23 cellular contexts compared by ENCODE assay signal in genomic region chr2:159101755-159102489, GRCh38.
A peak's percentile ranks its signal among the peaks of the same experiment; 100 is the strongest.
DNase-seq lines count a peak whose midpoint lies in the region; ATAC-seq, FAIRE-seq and TF ChIP-seq lines count a peak whose summit lies in the region.
"Had no signal": no experiment of that assay in that cellular context is flagged by ENCODE, and none has a peak within 500 bp of the region (broad histone marks: within the 10 kb centered on the region; RNA-seq: fewer than 3 reads in every experiment).

No MANE protein-coding gene starts in this region.

- H3K4me1 ChIP-seq in astrocyte (ENCODE audit: insufficient read depth, low read length) (peaks cover 16% of the 10 kb centered on the region), left lung (peaks cover 11 to 14% of the 10 kb centered on the region in 2 donors), OCI-LY7 (ENCODE audit: insufficient read depth, low read length, poor library complexity, severe bottlenecking) (no peaks in the 10 kb centered on the region)

- H3K4me1 Mint-ChIP-seq in astrocyte (ENCODE audit: low read depth, unreplicated experiment) = peaks cover 40% of the 10 kb centered on the region

- DNase-seq in NCI-H2171 treated with DMSO at 0.1 percent for 48 hours (lab: John Stamatoyannopoulos, UW) = peak; percentile 31
- DNase-seq in NCI-H2171 (lab: John Stamatoyannopoulos, UW) = no peak
- no peak for DNase-seq in astrocyte (ENCODE audit: low read depth)
- no peak for DNase-seq in left lung
- no peak for DNase-seq in sciatic nerve (ENCODE audit: low spot score)
- no peak for DNase-seq in GM10248 (ENCODE audit: extremely low spot score)
- no peak for DNase-seq in OCI-LY7 (ENCODE audit: low spot score)
- DNase-seq: 8988T; activated CD4-positive, alpha-beta T cell treated with anti-CD3 and anti-CD28 coated beads for 4 hours; activated naive CD4-positive, alpha-beta T cell treated with anti-CD3 and anti-CD28 coated beads, Interleukin-2, amount 50 U/mL, for 16 hours; AML-193; DMS79; GOT3; mammary epithelial cell; NCI-H69; occipital lobe; OCI-M1; retina; stimulated activated CD4-positive, alpha-beta T cell treated with anti-CD3 and anti-CD28 coated beads, Interleukin-12 subunit alpha, Interleukin-12 subunit beta, amount 100 ng/mL, for 4 hours; T-helper 1 cell; trophoblast cell had no signal

- TF ChIP-seq CTCF in astrocyte (IDR thresholded peaks at IDR 0.05; ENCODE audit: insufficient read depth, low read depth, low read length) = no peak
- TF ChIP-seq CTCF in left lung (IDR thresholded peaks at IDR 0.05) = no peak
- no peak for TF ChIP-seq CTCF in GM10248 (IDR thresholded peaks at IDR 0.05; ENCODE audit: control extremely low read depth, extremely low read depth, low read depth, missing control alignments)
- TF ChIP-seq CTCF in OCI-LY7 (conservative IDR thresholded peaks at IDR 0.05; ENCODE audit: low read length) = no peak

- H3K4me3 Mint-ChIP-seq in astrocyte (ENCODE audit: unreplicated experiment) = no peak overlapping the region

- POLR2A ChIA-PET in GM10248 (lab: Yijun Ruan, JAX) (no interaction called here), OCI-LY7 (lab: Charles Lee) (no interaction called here)

- H3K4me3 ChIP-seq in astrocyte (ENCODE audit: insufficient read depth, low read depth, low read length) (no peak overlapping the region), left lung (no peak overlapping the region), OCI-LY7 (ENCODE audit: low read depth, low read length, poor library complexity, severe bottlenecking) (no peak overlapping the region)

- H2AFZ ChIP-seq in astrocyte (ENCODE audit: low read depth, low read length) (no peak overlapping the region), OCI-LY7 (ENCODE audit: low read length) (no peak overlapping the region)

- H3K27ac ChIP-seq in astrocyte (ENCODE audit: low read depth, low read length) = no peak overlapping the region
- no peak overlapping the region for H3K27ac ChIP-seq in left lung
- no peak overlapping the region for H3K27ac ChIP-seq in OCI-LY7 (ENCODE audit: low read depth, low read length, poor library complexity, severe bottlenecking)

- BruUV-seq in OCI-LY7 (replicated peaks; lab: Mats Ljungman, UMichigan) = no TSS peak

- H3K27me3 ChIP-seq in astrocyte (ENCODE audit: insufficient read depth, low read length) (no peaks in the 10 kb centered on the region), left lung (no peaks in the 10 kb centered on the region)

- CTCF ChIA-PET in GM10248 (lab: Yijun Ruan, JAX) (no interaction called here), OCI-LY7 (lab: Charles Lee; ENCODE audit: unreplicated experiment) (interaction anchor here (0.6 kb wide), 1 partner anchor 420 kb away, joined by 4 read pairs; no protein-coding TSS in a partner anchor)

- H4K20me1 ChIP-seq in astrocyte (ENCODE audit: insufficient read depth, low read length) (no peaks in the 10 kb centered on the region), OCI-LY7 (ENCODE audit: insufficient read depth, low read length) (no peaks in the 10 kb centered on the region)

- intact Hi-C loops in left lung (cut with DNase I) = no loop called here
- intact Hi-C loops in sciatic nerve (cut with DNase I) = no loop called here
- intact Hi-C loops in OCI-LY7 (cut with micrococcal nuclease; ENCODE audit: unreplicated experiment) = no loop called here

- peaks cover 3% of the 10 kb centered on the region for H3K9me3 Mint-ChIP-seq in astrocyte (ENCODE audit: unreplicated experiment)

- H3K9me3 ChIP-seq in astrocyte (ENCODE audit: insufficient read depth, low read depth, low read length) (no peaks in the 10 kb centered on the region), left lung (peaks cover 0 to under 1% of the 10 kb centered on the region in 2 donors), OCI-LY7 (ENCODE audit: low read length) (no peaks in the 10 kb centered on the region)

- H3K36me3 ChIP-seq in astrocyte (ENCODE audit: insufficient read depth, low read length) (peaks cover 2% of the 10 kb centered on the region), left lung (no peaks in the 10 kb centered on the region), OCI-LY7 (ENCODE audit: insufficient read depth, low read length) (no peaks in the 10 kb centered on the region)

- no peaks in the 10 kb centered on the region for H3K9me2 ChIP-seq in OCI-LY7 (ENCODE audit: insufficient read depth, low read length)

- no peak overlapping the region for H3K4me2 ChIP-seq in astrocyte (ENCODE audit: low read length)
- no peak overlapping the region for H3K4me2 ChIP-seq in OCI-LY7 (ENCODE audit: low read length)

- H3K9ac ChIP-seq in astrocyte (ENCODE audit: low read length) = no peak overlapping the region

- peak; percentile 59 for ATAC-seq in left lung
- peak; percentile 39 for ATAC-seq in sciatic nerve
- no peak for ATAC-seq in GM18502 (IDR thresholded peaks at IDR 0.05; ENCODE audit: poor library complexity, unreplicated experiment)

- peaks cover 12% of the 10 kb centered on the region for H3K36me3 Mint-ChIP-seq in astrocyte (ENCODE audit: low read depth, unreplicated experiment)

- peaks cover 25% of the 10 kb centered on the region for H3K79me2 ChIP-seq in astrocyte (ENCODE audit: insufficient read depth, low read length)
- no peaks in the 10 kb centered on the region for H3K79me2 ChIP-seq in OCI-LY7 (ENCODE audit: insufficient read depth, low read depth, low read length)

- no peak for FAIRE-seq in astrocyte (lab: Jason Lieb, UNC)
- FAIRE-seq: GM19239 had no signal

- H3K27ac Mint-ChIP-seq in astrocyte (ENCODE audit: unreplicated experiment) = peak overlapping the region; percentile 80

- H3K27me3 Mint-ChIP-seq in astrocyte (ENCODE audit: low read depth, unreplicated experiment) = no peaks in the 10 kb centered on the region
